ENCODE assay signal across 33 cellular contexts in genomic region chr17:75614556-75615270, GRCh38. TPM values are rescaled to one million over a fixed set of nuclear protein-coding genes. Genes with fewer than 3 reads are reported as not detected.
"Had no signal": no experiment of that assay in that cellular context is flagged by ENCODE, and none has a peak within 500 bp of the region (broad histone marks: within the 10 kb centered on the region; RNA-seq: fewer than 3 reads in every experiment).

No MANE protein-coding gene starts in this region.

- H3K36me3 ChIP-seq: brain microvascular endothelial cell, uterus had no signal

- H3K4me3 ChIP-seq: coronary artery, dorsolateral prefrontal cortex, gastroesophageal sphincter, psoas muscle, spleen, testis, transverse colon, uterus had no signal

- H3K9ac ChIP-seq: parathyroid adenoma had no signal

- H3K9me3 Mint-ChIP-seq: activated CD4-positive, alpha-beta memory T cell treated with anti-CD3 and anti-CD28 coated beads, Interleukin-2, amount 10 ng/mL, durations not matched to agents 7 days and 5 days; activated CD4-positive, alpha-beta T cell treated with anti-CD3 and anti-CD28 coated beads, Interleukin-2, amount 10 ng/mL, durations not matched to agents 7 days and 5 days; activated T-cell treated with anti-CD3 and anti-CD28 coated beads, Interleukin-2, amount 50 U/mL, for 24 hours; activated T-helper 17 cell treated with anti-CD3 and anti-CD28 coated beads, Interleukin-2, amount 50 U/mL, for 72 hours; effector memory CD8-positive, alpha-beta T cell; naive B cell; nephron progenitor cell; T-helper 1 cell treated with Interleukin-12 subunit alpha and Interleukin-12 subunit beta and Interleukin-4 antibody, amounts not matched to agents 30 μg/mL and 1 μg/mL, for 36 hours had no signal

- H3K4me3 Mint-ChIP-seq: activated CD4-positive, alpha-beta memory T cell treated with anti-CD3 and anti-CD28 coated beads, Interleukin-2, amount 10 ng/mL, durations not matched to agents 7 days and 5 days; activated CD4-positive, alpha-beta T cell treated with anti-CD3 and anti-CD28 coated beads, Interleukin-2, amount 10 ng/mL, durations not matched to agents 7 days and 5 days; activated T-cell treated with anti-CD3 and anti-CD28 coated beads, Interleukin-2, amount 50 U/mL, for 24 hours; activated T-helper 17 cell treated with anti-CD3 and anti-CD28 coated beads, Interleukin-2, amount 50 U/mL, for 72 hours; effector memory CD8-positive, alpha-beta T cell; naive B cell; nephron progenitor cell; T-helper 1 cell treated with Interleukin-12 subunit alpha and Interleukin-12 subunit beta and Interleukin-4 antibody, amounts not matched to agents 30 μg/mL and 1 μg/mL, for 36 hours had no signal

- H3K36me3 Mint-ChIP-seq: naive B cell had no signal

- H3K4me1 Mint-ChIP-seq: activated CD4-positive, alpha-beta memory T cell treated with anti-CD3 and anti-CD28 coated beads, Interleukin-2, amount 10 ng/mL, durations not matched to agents 7 days and 5 days; activated CD4-positive, alpha-beta T cell treated with anti-CD3 and anti-CD28 coated beads, Interleukin-2, amount 10 ng/mL, durations not matched to agents 7 days and 5 days; activated T-helper 17 cell treated with anti-CD3 and anti-CD28 coated beads, Interleukin-2, amount 50 U/mL, for 72 hours; naive B cell; nephron progenitor cell had no signal

- H2AFZ ChIP-seq: parathyroid adenoma had no signal

- DNase-seq: activated CD4-positive, alpha-beta memory T cell treated with anti-CD3 and anti-CD28 coated beads, Interleukin-2, amount 10 ng/mL, durations not matched to agents 7 days and 5 days; activated CD4-positive, alpha-beta T cell treated with anti-CD3 and anti-CD28 coated beads for 1 hour; activated CD4-positive, alpha-beta T cell treated with anti-CD3 and anti-CD28 coated beads, Interleukin-2, amount 10 ng/mL, durations not matched to agents 7 days and 5 days; activated CD8-positive, alpha-beta memory T cell treated with anti-CD3 and anti-CD28 coated beads, Interleukin-2, amount 50 U/mL, for 48 hours; activated gamma-delta T cell treated with Interleukin-2 at 50 U/mL for 16 hours; activated naive CD4-positive, alpha-beta T cell treated with anti-CD3 and anti-CD28 coated beads, Interleukin-2, amount 50 U/mL, for 16 hours; activated T-cell treated with anti-CD3 and anti-CD28 coated beads, Interleukin-2, amount 50 U/mL, for 24 hours; amniotic stem cell; brain microvascular endothelial cell; dorsolateral prefrontal cortex; effector memory CD8-positive, alpha-beta T cell; erythroblast; hippocampal formation; left cardiac atrium; mammary epithelial cell; naive B cell; nucleus accumbens; psoas muscle; spleen; stimulated activated naive CD4-positive, alpha-beta T cell; T-helper 9 cell; testis; transverse colon; uterus had no signal

- ATAC-seq: activated T-helper 17 cell treated with anti-CD3 and anti-CD28 coated beads, Interleukin-2, amount 50 U/mL, for 72 hours; effector memory CD8-positive, alpha-beta T cell; gastroesophageal sphincter; left cardiac atrium; psoas muscle had no signal

- H3K4me1 ChIP-seq: gastroesophageal sphincter, parathyroid adenoma, psoas muscle, spleen, testis, uterus had no signal

- FAIRE-seq: astrocyte, keratinocyte, TTC549 had no signal

- H3K27me3 Mint-ChIP-seq: activated CD4-positive, alpha-beta memory T cell treated with anti-CD3 and anti-CD28 coated beads, Interleukin-2, amount 10 ng/mL, durations not matched to agents 7 days and 5 days; activated CD4-positive, alpha-beta T cell treated with anti-CD3 and anti-CD28 coated beads, Interleukin-2, amount 10 ng/mL, durations not matched to agents 7 days and 5 days; activated T-cell treated with anti-CD3 and anti-CD28 coated beads, Interleukin-2, amount 50 U/mL, for 24 hours; activated T-helper 17 cell treated with anti-CD3 and anti-CD28 coated beads, Interleukin-2, amount 50 U/mL, for 72 hours; effector memory CD8-positive, alpha-beta T cell; naive B cell had no signal

- H3K79me2 ChIP-seq: parathyroid adenoma had no signal

- H3K9me3 ChIP-seq: gastroesophageal sphincter, psoas muscle, spleen, testis, transverse colon, uterus had no signal

- H3K27me3 ChIP-seq: brain microvascular endothelial cell, dorsolateral prefrontal cortex, gastroesophageal sphincter, spleen, testis, transverse colon, uterus had no signal

- H3K27ac ChIP-seq: brain microvascular endothelial cell, coronary artery, dorsolateral prefrontal cortex, gastroesophageal sphincter, parathyroid adenoma, psoas muscle, spleen, testis, uterus had no signal

- H3K27ac Mint-ChIP-seq: activated CD4-positive, alpha-beta memory T cell treated with anti-CD3 and anti-CD28 coated beads, Interleukin-2, amount 10 ng/mL, durations not matched to agents 7 days and 5 days; activated CD4-positive, alpha-beta T cell treated with anti-CD3 and anti-CD28 coated beads, Interleukin-2, amount 10 ng/mL, durations not matched to agents 7 days and 5 days; activated T-cell treated with anti-CD3 and anti-CD28 coated beads, Interleukin-2, amount 50 U/mL, for 24 hours; activated T-helper 17 cell treated with anti-CD3 and anti-CD28 coated beads, Interleukin-2, amount 50 U/mL, for 72 hours; effector memory CD8-positive, alpha-beta T cell; naive B cell; nephron progenitor cell; T-helper 1 cell treated with Interleukin-12 subunit alpha and Interleukin-12 subunit beta and Interleukin-4 antibody, amounts not matched to agents 30 μg/mL and 1 μg/mL, for 36 hours had no signal

RNA-seq across cellular contexts. Expression of gene SMIM5, which starts 18.5 kb away (rescaled TPM):
- total RNA-seq: activated CD4-positive, alpha-beta memory T cell treated with anti-CD3 and anti-CD28 coated beads, Interleukin-2, amount 10 ng/mL, durations not matched to agents 7 days and 5 days; mammary epithelial cell had no signal
